In the genomic region with DNA sequence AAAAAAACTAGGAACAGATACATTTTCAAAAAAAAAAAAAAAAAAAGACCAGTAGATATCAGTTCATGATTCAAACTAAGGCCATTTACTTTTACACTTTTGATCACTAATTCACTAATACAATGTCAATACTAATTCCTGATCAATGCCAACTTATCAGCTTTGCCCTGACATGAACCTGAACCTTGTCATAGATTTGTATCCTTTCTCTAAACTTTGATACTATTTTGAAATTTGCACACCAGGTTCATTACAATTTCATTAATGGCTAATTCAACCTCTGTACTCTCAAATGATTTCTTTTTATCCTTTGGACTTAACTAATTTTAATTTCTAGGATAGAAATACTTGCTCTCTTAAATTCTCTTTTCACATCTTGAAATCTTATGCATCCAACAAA, we compare ENCODE assay signal across 43 cellular contexts. TPM values are rescaled to one million over a fixed set of nuclear protein-coding genes. Genes with fewer than 3 reads are reported as not detected.
"Had no signal": no experiment of that assay in that cellular context is flagged by ENCODE, and none has a peak within 500 bp of the region (broad histone marks: within the 10 kb centered on the region; RNA-seq: fewer than 3 reads in every experiment).

No MANE protein-coding gene starts in this region.

- H3K27me3 Mint-ChIP-seq: activated CD4-positive, alpha-beta memory T cell treated with anti-CD3 and anti-CD28 coated beads for 36 hours; activated CD4-positive, alpha-beta T cell treated with anti-CD3 and anti-CD28 coated beads for 36 hours; activated CD4-positive, alpha-beta T cell treated with anti-CD3 and anti-CD28 coated beads, Interleukin-2, amount 10 ng/mL, durations not matched to agents 24 days and 14 days; activated CD8-positive, alpha-beta memory T cell treated with anti-CD3 and anti-CD28 coated beads, Interleukin-2, amount 10 ng/mL, durations not matched to agents 7 days and 5 days; activated naive CD8-positive, alpha-beta T cell treated with anti-CD3 and anti-CD28 coated beads for 36 hours; activated naive CD8-positive, alpha-beta T cell treated with anti-CD3 and anti-CD28 coated beads, Interleukin-2, amount 50 U/mL, for 24 hours; brain; dendritic cell treated with granulocyte-macrophage colony-stimulating factor and Interleukin-4, amounts not matched to agents 40 ng/mL and 50 ng/mL, for 4 days; T-cell had no signal

- H3K9me3 Mint-ChIP-seq: activated CD4-positive, alpha-beta memory T cell treated with anti-CD3 and anti-CD28 coated beads for 36 hours; activated CD4-positive, alpha-beta T cell treated with anti-CD3 and anti-CD28 coated beads, Interleukin-2, amount 10 ng/mL, durations not matched to agents 24 days and 14 days; activated naive CD4-positive, alpha-beta T cell treated with anti-CD3 and anti-CD28 coated beads for 36 hours; activated naive CD4-positive, alpha-beta T cell treated with anti-CD3 and anti-CD28 coated beads, Interleukin-2, amount 50 U/mL, for 24 hours; activated naive CD8-positive, alpha-beta T cell treated with anti-CD3 and anti-CD28 coated beads for 36 hours; activated naive CD8-positive, alpha-beta T cell treated with anti-CD3 and anti-CD28 coated beads, Interleukin-2, amount 50 U/mL, for 24 hours; activated T-helper 1 cell treated with anti-CD3 and anti-CD28 coated beads, Interleukin-12 subunit alpha, Interleukin-12 subunit beta, Interleukin-2, Interleukin-4 antibody, amounts not matched to agents 30 ng/mL and 10 ng/mL and 1 ng/mL, durations not matched to agents 14 hours and 24 hours and 36 hours; activated T-helper 2 cell treated with anti-CD3 and anti-CD28 coated beads, Interferon-gamma antibody, Interleukin-2, Interleukin-4, amounts not matched to agents 10 μg/mL and 5 μg/mL and 100 μg/mL, durations not matched to agents 14 hours and 24 hours and 36 hours; brain; dendritic cell treated with granulocyte-macrophage colony-stimulating factor and Interleukin-4, amounts not matched to agents 40 ng/mL and 50 ng/mL, for 4 days; endodermal cell; T-cell; T-helper 1 cell treated with Interleukin-12 subunit alpha and Interleukin-12 subunit beta and Interleukin-4 antibody, amounts not matched to agents 30 μg/mL and 1 μg/mL, for 36 hours had no signal

- H3K27ac ChIP-seq: adrenal gland, ascending aorta, breast epithelium, cardiac muscle cell, coronary artery, dorsolateral prefrontal cortex, epithelial cell of prostate, esophagus squamous epithelium, WERI-Rb-1 had no signal

- DNase-seq: activated CD4-positive, alpha-beta memory T cell treated with anti-CD3 and anti-CD28 coated beads for 36 hours; activated CD4-positive, alpha-beta T cell treated with anti-CD3 and anti-CD28 coated beads for 36 hours; activated CD4-positive, alpha-beta T cell treated with anti-CD3 and anti-CD28 coated beads, Interleukin-2, amount 10 ng/mL, durations not matched to agents 24 days and 14 days; activated CD4-positive, CD25-positive, alpha-beta regulatory T cell; activated CD4-positive, CD25-positive, alpha-beta regulatory T cell treated with anti-CD3 and anti-CD28 coated beads, Interleukin-2, amount 50 U/mL, for 72 hours; activated CD8-positive, alpha-beta memory T cell treated with anti-CD3 and anti-CD28 coated beads, Interleukin-2, amount 10 ng/mL, durations not matched to agents 7 days and 5 days; activated CD8-positive, alpha-beta memory T cell treated with anti-CD3 and anti-CD28 coated beads, Interleukin-2, amount 50 U/mL, for 4 hours; activated CD8-positive, alpha-beta T cell treated with anti-CD3 and anti-CD28 coated beads, Interleukin-2, amount 10 ng/mL, durations not matched to agents 7 days and 5 days; activated effector memory CD4-positive, alpha-beta T cell treated with anti-CD3 and anti-CD28 coated beads, Interleukin-2, amount 50 U/mL, for 16 hours; activated naive CD4-positive, alpha-beta T cell treated with anti-CD3 and anti-CD28 coated beads for 36 hours; activated naive CD8-positive, alpha-beta T cell treated with anti-CD3 and anti-CD28 coated beads for 36 hours; activated naive CD8-positive, alpha-beta T cell treated with anti-CD3 and anti-CD28 coated beads, Interleukin-2, amount 50 U/mL, for 24 hours; activated T-cell treated with anti-CD3 and anti-CD28 coated beads, Interleukin-2, amount 50 U/mL, for 1 hour; activated T-cell treated with anti-CD3 and anti-CD28 coated beads, Interleukin-2, amount 50 U/mL, for 48 hours; adrenal gland; amygdala; central memory CD4-positive, alpha-beta T cell; cerebellar nuclear complex; dorsolateral prefrontal cortex; effector memory CD4-positive, alpha-beta T cell; endodermal cell; esophagus squamous epithelium; foreskin melanocyte; head of caudate nucleus; SW 1271; T-cell; T-helper 9 cell; WERI-Rb-1 had no signal

- H3K9me3 ChIP-seq: adrenal gland, ascending aorta, breast epithelium, esophagus squamous epithelium had no signal

- H3K27me3 ChIP-seq: adrenal gland, ascending aorta, breast epithelium, cardiac muscle cell, dorsolateral prefrontal cortex, esophagus squamous epithelium had no signal

- H3K4me3 Mint-ChIP-seq: activated CD4-positive, alpha-beta memory T cell treated with anti-CD3 and anti-CD28 coated beads for 36 hours; activated CD4-positive, alpha-beta T cell treated with anti-CD3 and anti-CD28 coated beads for 36 hours; activated CD4-positive, alpha-beta T cell treated with anti-CD3 and anti-CD28 coated beads, Interleukin-2, amount 10 ng/mL, durations not matched to agents 24 days and 14 days; activated CD8-positive, alpha-beta memory T cell treated with anti-CD3 and anti-CD28 coated beads, Interleukin-2, amount 10 ng/mL, durations not matched to agents 7 days and 5 days; activated CD8-positive, alpha-beta T cell treated with anti-CD3 and anti-CD28 coated beads, Interleukin-2, amount 10 ng/mL, durations not matched to agents 7 days and 5 days; activated naive CD4-positive, alpha-beta T cell treated with anti-CD3 and anti-CD28 coated beads for 36 hours; activated naive CD4-positive, alpha-beta T cell treated with anti-CD3 and anti-CD28 coated beads, Interleukin-2, amount 50 U/mL, for 24 hours; activated naive CD8-positive, alpha-beta T cell treated with anti-CD3 and anti-CD28 coated beads for 36 hours; activated naive CD8-positive, alpha-beta T cell treated with anti-CD3 and anti-CD28 coated beads, Interleukin-2, amount 50 U/mL, for 24 hours; activated T-helper 1 cell treated with anti-CD3 and anti-CD28 coated beads, Interleukin-12 subunit alpha, Interleukin-12 subunit beta, Interleukin-2, Interleukin-4 antibody, amounts not matched to agents 30 ng/mL and 10 ng/mL and 1 ng/mL, durations not matched to agents 14 hours and 24 hours and 36 hours; brain; dendritic cell treated with granulocyte-macrophage colony-stimulating factor and Interleukin-4, amounts not matched to agents 40 ng/mL and 50 ng/mL, for 4 days; endodermal cell; T-cell; T-helper 1 cell treated with Interleukin-12 subunit alpha and Interleukin-12 subunit beta and Interleukin-4 antibody, amounts not matched to agents 30 μg/mL and 1 μg/mL, for 36 hours had no signal

- H3K4me1 Mint-ChIP-seq: activated CD4-positive, alpha-beta T cell treated with anti-CD3 and anti-CD28 coated beads for 36 hours; activated CD4-positive, alpha-beta T cell treated with anti-CD3 and anti-CD28 coated beads, Interleukin-2, amount 10 ng/mL, durations not matched to agents 24 days and 14 days; activated CD8-positive, alpha-beta memory T cell treated with anti-CD3 and anti-CD28 coated beads, Interleukin-2, amount 10 ng/mL, durations not matched to agents 7 days and 5 days; activated naive CD4-positive, alpha-beta T cell treated with anti-CD3 and anti-CD28 coated beads, Interleukin-2, amount 50 U/mL, for 24 hours; activated naive CD8-positive, alpha-beta T cell treated with anti-CD3 and anti-CD28 coated beads for 36 hours; activated naive CD8-positive, alpha-beta T cell treated with anti-CD3 and anti-CD28 coated beads, Interleukin-2, amount 50 U/mL, for 24 hours; brain; T-cell had no signal

- H3K4me1 ChIP-seq: adrenal gland, ascending aorta, breast epithelium, esophagus squamous epithelium had no signal

- ATAC-seq: activated CD4-positive, alpha-beta T cell treated with anti-CD3 and anti-CD28 coated beads for 36 hours; activated CD8-positive, alpha-beta memory T cell treated with anti-CD3 and anti-CD28 coated beads, Interleukin-2, amount 10 ng/mL, durations not matched to agents 7 days and 5 days; activated CD8-positive, alpha-beta T cell treated with anti-CD3 and anti-CD28 coated beads, Interleukin-2, amount 10 ng/mL, durations not matched to agents 7 days and 5 days; activated naive CD8-positive, alpha-beta T cell treated with anti-CD3 and anti-CD28 coated beads, Interleukin-2, amount 50 U/mL, for 24 hours; T-cell had no signal

- H3K36me3 Mint-ChIP-seq: activated CD4-positive, alpha-beta memory T cell treated with anti-CD3 and anti-CD28 coated beads for 36 hours; activated CD8-positive, alpha-beta memory T cell treated with anti-CD3 and anti-CD28 coated beads, Interleukin-2, amount 10 ng/mL, durations not matched to agents 7 days and 5 days; activated naive CD4-positive, alpha-beta T cell treated with anti-CD3 and anti-CD28 coated beads, Interleukin-2, amount 50 U/mL, for 24 hours; activated naive CD8-positive, alpha-beta T cell treated with anti-CD3 and anti-CD28 coated beads for 36 hours; brain; T-cell had no signal

- H3K36me3 ChIP-seq: adrenal gland, ascending aorta, breast epithelium, cardiac muscle cell, esophagus squamous epithelium, WERI-Rb-1 had no signal

- H3K4me3 ChIP-seq: adrenal gland, ascending aorta, breast epithelium, cardiac muscle cell, coronary artery, dorsolateral prefrontal cortex, esophagus squamous epithelium had no signal

- H3K27ac Mint-ChIP-seq: activated CD4-positive, alpha-beta memory T cell treated with anti-CD3 and anti-CD28 coated beads for 36 hours; activated CD4-positive, alpha-beta T cell treated with anti-CD3 and anti-CD28 coated beads for 36 hours; activated CD4-positive, alpha-beta T cell treated with anti-CD3 and anti-CD28 coated beads, Interleukin-2, amount 10 ng/mL, durations not matched to agents 24 days and 14 days; activated CD8-positive, alpha-beta memory T cell treated with anti-CD3 and anti-CD28 coated beads, Interleukin-2, amount 10 ng/mL, durations not matched to agents 7 days and 5 days; activated CD8-positive, alpha-beta T cell treated with anti-CD3 and anti-CD28 coated beads, Interleukin-2, amount 10 ng/mL, durations not matched to agents 7 days and 5 days; activated naive CD4-positive, alpha-beta T cell treated with anti-CD3 and anti-CD28 coated beads for 36 hours; activated naive CD4-positive, alpha-beta T cell treated with anti-CD3 and anti-CD28 coated beads, Interleukin-2, amount 50 U/mL, for 24 hours; activated naive CD8-positive, alpha-beta T cell treated with anti-CD3 and anti-CD28 coated beads for 36 hours; activated naive CD8-positive, alpha-beta T cell treated with anti-CD3 and anti-CD28 coated beads, Interleukin-2, amount 50 U/mL, for 24 hours; activated T-helper 1 cell treated with anti-CD3 and anti-CD28 coated beads, Interleukin-12 subunit alpha, Interleukin-12 subunit beta, Interleukin-2, Interleukin-4 antibody, amounts not matched to agents 30 ng/mL and 10 ng/mL and 1 ng/mL, durations not matched to agents 14 hours and 24 hours and 36 hours; activated T-helper 2 cell treated with anti-CD3 and anti-CD28 coated beads, Interferon-gamma antibody, Interleukin-2, Interleukin-4, amounts not matched to agents 10 μg/mL and 5 μg/mL and 100 μg/mL, durations not matched to agents 14 hours and 24 hours and 36 hours; brain; dendritic cell treated with granulocyte-macrophage colony-stimulating factor and Interleukin-4, amounts not matched to agents 40 ng/mL and 50 ng/mL, for 4 days; endodermal cell; T-cell; T-helper 1 cell treated with Interleukin-12 subunit alpha and Interleukin-12 subunit beta and Interleukin-4 antibody, amounts not matched to agents 30 μg/mL and 1 μg/mL, for 36 hours had no signal

RNA-seq across cellular contexts. Expression of gene UGT2B7, which starts 37.7 kb away (rescaled TPM):
- total RNA-seq: activated CD4-positive, alpha-beta memory T cell treated with anti-CD3 and anti-CD28 coated beads for 36 hours; activated CD4-positive, alpha-beta T cell treated with anti-CD3 and anti-CD28 coated beads for 36 hours; activated CD4-positive, alpha-beta T cell treated with anti-CD3 and anti-CD28 coated beads, Interleukin-2, amount 10 ng/mL, durations not matched to agents 24 days and 14 days; activated CD8-positive, alpha-beta memory T cell treated with anti-CD3 and anti-CD28 coated beads for 36 hours; activated CD8-positive, alpha-beta memory T cell treated with anti-CD3 and anti-CD28 coated beads, Interleukin-2, amount 10 ng/mL, durations not matched to agents 7 days and 5 days; activated CD8-positive, alpha-beta T cell treated with anti-CD3 and anti-CD28 coated beads, Interleukin-2, amount 10 ng/mL, durations not matched to agents 7 days and 5 days; activated naive CD4-positive, alpha-beta T cell treated with anti-CD3 and anti-CD28 coated beads for 36 hours; activated naive CD8-positive, alpha-beta T cell treated with anti-CD3 and anti-CD28 coated beads for 36 hours; activated T-helper 1 cell treated with anti-CD3 and anti-CD28 coated beads, Interleukin-12 subunit alpha, Interleukin-12 subunit beta, Interleukin-2, Interleukin-4 antibody, amounts not matched to agents 30 ng/mL and 10 ng/mL and 1 ng/mL, durations not matched to agents 14 hours and 24 hours and 36 hours; activated T-helper 2 cell treated with anti-CD3 and anti-CD28 coated beads, Interferon-gamma antibody, Interleukin-2, Interleukin-4, amounts not matched to agents 10 μg/mL and 5 μg/mL and 100 μg/mL, durations not matched to agents 14 hours and 24 hours and 36 hours; ascending aorta; cardiac muscle cell; dorsolateral prefrontal cortex; endodermal cell; esophagus squamous epithelium; fibroblast of lung; fibroblast of villous mesenchyme; T-helper 2 cell treated with Interferon-gamma antibody and Interleukin-4, amounts not matched to agents 100 ng/mL and 5 ng/mL, for 36 hours had no signal
- polyA plus RNA-seq: cardiac muscle cell, fibroblast of lung had no signal
